Comparison of ENCODE assay signal across 1 cellular context in genomic region chr1:241444836-241445235, GRCh38.
TF ChIP-seq lines count a peak whose summit lies in the region.

No MANE protein-coding gene starts in this region.

TF ChIP-seq in A549, 52 proteins besides CTCF, POLR2A, EP300 and RAD21 (continued from another document):
- TF ChIP-seq HES2 (IDR thresholded peaks at IDR 0.05) (no peak), RNF2 (IDR thresholded peaks at IDR 0.05; ENCODE audit: borderline replicate concordance, low read depth) (no peak), EHF (CRISPR knock-in tag; IDR thresholded peaks at IDR 0.05) (no peak)
